10 cellular contexts compared by ENCODE assay signal in genomic region chr16:31214705-31215286, GRCh38. TPM values are rescaled to one million over a fixed set of nuclear protein-coding genes. Genes with fewer than 3 reads are reported as not detected.
A peak's percentile ranks its signal among the peaks of the same experiment; 100 is the strongest.
DNase-seq lines count a peak whose midpoint lies in the region; ATAC-seq and TF ChIP-seq lines count a peak whose summit lies in the region.
"Had no signal": no experiment of that assay in that cellular context is flagged by ENCODE, and none has a peak within 500 bp of the region (broad histone marks: within the 10 kb centered on the region; RNA-seq: fewer than 3 reads in every experiment).

No MANE protein-coding gene starts in this region.

- TF ChIP-seq EP300 in tibial nerve (IDR thresholded peaks at IDR 0.05) = no peak

- H3K9me3 ChIP-seq in lung (ENCODE audit: control insufficient read depth in 2 of 2, insufficient read depth in 1 of 2, low read length in 1 of 2) = no peaks in the 10 kb centered on the region
- H3K9me3 ChIP-seq in tibial nerve = no peaks in the 10 kb centered on the region

- no peak for DNase-seq in activated CD4-positive, alpha-beta T cell treated with anti-CD3 and anti-CD28 coated beads, Interleukin-2, amount 10 ng/mL, durations not matched to agents 24 days and 14 days
- DNase-seq in activated CD4-positive, alpha-beta T cell treated with anti-CD3 and anti-CD28 coated beads, Interleukin-2, amount 50 U/mL, for 1 hour = no peak
- no peak for DNase-seq in cardiac fibroblast (ENCODE audit: low read depth in 2 of 2)
- DNase-seq in lung (ENCODE audit: low spot score) = no peak
- no peak for DNase-seq in tibial nerve (ENCODE audit: low spot score in 2 of 2)
- no peak for DNase-seq in activated gamma-delta T cell (lab: John Stamatoyannopoulos, UW)
- DNase-seq: DND-41 had no signal

- peak overlapping the region; percentile 42 to 53 for H3K4me3 ChIP-seq in cardiac fibroblast (replicated peaks in 1 of 2; ENCODE audit: low read depth in 2 of 2, low read length in 2 of 2)
- H3K4me3 ChIP-seq in lung = peak overlapping the region; percentile 3
- peak overlapping the region; percentile 23 to 53 (median 48) for H3K4me3 ChIP-seq in tibial nerve

- H3K4me1 ChIP-seq in lung (ENCODE audit: control insufficient read depth in 2 of 2, insufficient read depth in 2 of 2, low read length in 2 of 2) = peaks cover 2 to 14% of the 10 kb centered on the region in 2 donors
- H3K4me1 ChIP-seq in tibial nerve = peaks cover 0 to 29% (median 22%) of the 10 kb centered on the region in 4 donors

- no peaks in the 10 kb centered on the region for H3K36me3 ChIP-seq in lung (ENCODE audit: control insufficient read depth in 2 of 2, insufficient read depth in 2 of 2, low read length in 2 of 2)
- H3K36me3 ChIP-seq in tibial nerve = no peaks in the 10 kb centered on the region

- H3K27me3 ChIP-seq in lung (ENCODE audit: control insufficient read depth, insufficient read depth) = no peaks in the 10 kb centered on the region
- peaks cover 0 to 51% of the 10 kb centered on the region in 2 donors for H3K27me3 ChIP-seq in tibial nerve

- H3K4me1 Mint-ChIP-seq in activated CD4-positive, alpha-beta T cell treated with anti-CD3 and anti-CD28 coated beads, Interleukin-2, amount 10 ng/mL, durations not matched to agents 24 days and 14 days = peaks cover 24% of the 10 kb centered on the region

- 8 to 10% methylated on average over 56 to 58 of the region's 58 CpGs for WGBS in lung, 2 donors
- WGBS in tibial nerve, 2 donors = 5 to 17% methylated on average over 19 to 27 of the region's 58 CpGs

- peaks cover 41% of the 10 kb centered on the region for H3K27me3 Mint-ChIP-seq in activated CD4-positive, alpha-beta T cell treated with anti-CD3 and anti-CD28 coated beads, Interleukin-2, amount 10 ng/mL, durations not matched to agents 24 days and 14 days

- H3K27ac ChIP-seq in lung (ENCODE audit: low read depth in 1 of 2, low read length in 1 of 2) (no peak overlapping the region), tibial nerve (peak overlapping the region in 2 of 4 donors; percentile 57 to 66)

- peak overlapping the region; percentile 84 for H3K4me3 Mint-ChIP-seq in activated CD4-positive, alpha-beta T cell treated with anti-CD3 and anti-CD28 coated beads, Interleukin-2, amount 10 ng/mL, durations not matched to agents 24 days and 14 days

- ATAC-seq in lung (ENCODE audit: insufficient read depth, low FRiP score) (no peak), HG03025 (IDR thresholded peaks at IDR 0.05; ENCODE audit: low FRiP score, unreplicated experiment) (no peak), HG03565 (IDR thresholded peaks at IDR 0.05; ENCODE audit: unreplicated experiment) (no peak)

- no peaks in the 10 kb centered on the region for H3K9me3 Mint-ChIP-seq in activated CD4-positive, alpha-beta T cell treated with anti-CD3 and anti-CD28 coated beads, Interleukin-2, amount 10 ng/mL, durations not matched to agents 24 days and 14 days

- H3K36me3 Mint-ChIP-seq in activated CD4-positive, alpha-beta T cell treated with anti-CD3 and anti-CD28 coated beads, Interleukin-2, amount 10 ng/mL, durations not matched to agents 24 days and 14 days (ENCODE audit: low read depth) = no peaks in the 10 kb centered on the region

- no peak for TF ChIP-seq CTCF in cardiac fibroblast (IDR thresholded peaks at IDR 0.05; ENCODE audit: low read depth, low read length)
- TF ChIP-seq CTCF in lung (IDR thresholded peaks at IDR 0.05; ENCODE audit: control extremely low read depth, extremely low read depth) = no peak
- TF ChIP-seq CTCF in tibial nerve (IDR thresholded peaks at IDR 0.05) = no peak

- H3K27ac Mint-ChIP-seq in activated CD4-positive, alpha-beta T cell treated with anti-CD3 and anti-CD28 coated beads, Interleukin-2, amount 10 ng/mL, durations not matched to agents 24 days and 14 days = no peak overlapping the region

- TF ChIP-seq POLR2A in tibial nerve (IDR thresholded peaks at IDR 0.05) = no peak

- intact Hi-C loops in activated CD4-positive, alpha-beta T cell treated with anti-CD3 and anti-CD28 coated beads, Interleukin-2, amount 10 ng/mL, durations not matched to agents 24 days and 14 days (cut with micrococcal nuclease) = loop anchor here (5.0 kb wide), 1 partner anchor 88 kb away; no protein-coding TSS in a partner anchor

RNA-seq across cellular contexts. Expression of gene TRIM72, which starts 0.9 kb away (rescaled TPM):
- total RNA-seq in activated CD4-positive, alpha-beta T cell treated with anti-CD3 and anti-CD28 coated beads, Interleukin-2, amount 10 ng/mL, durations not matched to agents 24 days and 14 days = 0.05 and 0.09 TPM in 2 replicates
- under 1 TPM in 1 of 2 donors, not detected in 1; 0.09 TPM for total RNA-seq in lung
- under 1 TPM; 0.02 to 0.03 TPM for polyA plus RNA-seq in lung
- total RNA-seq in tibial nerve = under 1 TPM in 3 of 4 donors, not detected in 1; under 0.01 to 0.60 (median 0.21) TPM

RNA-seq across cellular contexts. Expression of gene PYDC1, which starts 2.1 kb away (rescaled TPM):
- total RNA-seq in activated CD4-positive, alpha-beta T cell treated with anti-CD3 and anti-CD28 coated beads, Interleukin-2, amount 10 ng/mL, durations not matched to agents 24 days and 14 days = not detected in 2 replicates
- total RNA-seq in lung (not detected), tibial nerve (1 to 10 TPM in 1 of 4 donors, not detected in 3; 5.5 TPM)
- polyA plus RNA-seq in lung = not detected
- polyA plus RNA-seq: adipose tissue had no signal

RNA-seq across cellular contexts. Expression of gene PYCARD, which starts 12.2 kb away (rescaled TPM):
- 15.6 and 17.1 TPM in 2 replicates for total RNA-seq in activated CD4-positive, alpha-beta T cell treated with anti-CD3 and anti-CD28 coated beads, Interleukin-2, amount 10 ng/mL, durations not matched to agents 24 days and 14 days
- 10 to 100 TPM; 24.1 to 77.8 TPM for total RNA-seq in lung
- polyA plus RNA-seq in lung = 100 to 1,000 TPM in 1 of 2 donors, 10 to 100 TPM in 1; 62.3 to 119 TPM
- 10 to 100 TPM; 27.8 to 64.5 (median 46.7) TPM for total RNA-seq in tibial nerve

RNA-seq across cellular contexts. Expression of gene FUS, which starts 34.9 kb away (rescaled TPM):
- 936 and 955 TPM in 2 replicates for total RNA-seq in activated CD4-positive, alpha-beta T cell treated with anti-CD3 and anti-CD28 coated beads, Interleukin-2, amount 10 ng/mL, durations not matched to agents 24 days and 14 days
- total RNA-seq in lung (100 to 1,000 TPM; 110 to 272 TPM), tibial nerve (100 to 1,000 TPM in 3 of 4 donors, 10 to 100 TPM in 1; 91.8 to 125 (median 109) TPM)
- 100 to 1,000 TPM; 237 to 248 TPM for polyA plus RNA-seq in lung

RNA-seq across cellular contexts. Expression of gene ITGAM, which starts 45.0 kb away (rescaled TPM):
- total RNA-seq in activated CD4-positive, alpha-beta T cell treated with anti-CD3 and anti-CD28 coated beads, Interleukin-2, amount 10 ng/mL, durations not matched to agents 24 days and 14 days = 16.8 and 18.2 TPM in 2 replicates
- total RNA-seq in lung (10 to 100 TPM; 11.0 to 56.2 TPM), tibial nerve (10 to 100 TPM; 10.9 to 31.0 (median 27.1) TPM)
- 10 to 100 TPM in 1 of 2 donors, 1 to 10 TPM in 1; 9.2 to 84.0 TPM for polyA plus RNA-seq in lung
